Comparison of ENCODE assay signal across 8 cellular contexts in genomic region chr2:238097988-238098853, GRCh38. TPM values are rescaled to one million over a fixed set of nuclear protein-coding genes. Genes with fewer than 3 reads are reported as not detected.
A peak's percentile ranks its signal among the peaks of the same experiment; 100 is the strongest.
DNase-seq lines count a peak whose midpoint lies in the region; ATAC-seq, FAIRE-seq and TF ChIP-seq lines count a peak whose summit lies in the region.

No MANE protein-coding gene starts in this region.

- H3K27me3 ChIP-seq in BE2C (no peaks in the 10 kb centered on the region), endothelial cell of umbilical vein (ENCODE audit: control insufficient read depth in 2 of 2, insufficient read depth in 2 of 2, low read length in 2 of 2) (no peaks in the 10 kb centered on the region), esophagus squamous epithelium (no peaks in the 10 kb centered on the region)

- TF ChIP-seq POLR2A in GM18505 (IDR thresholded peaks at IDR 0.05; ENCODE audit: borderline replicate concordance, extremely low read depth, insufficient read depth, insufficient read length) (peak; percentile 43), endothelial cell of umbilical vein (IDR thresholded peaks at IDR 0.05; ENCODE audit: low read depth, low read length) (peak; percentile 16), esophagus squamous epithelium (IDR thresholded peaks at IDR 0.05) (no peak)

- H3K9me3 ChIP-seq in BE2C (no peaks in the 10 kb centered on the region), endothelial cell of umbilical vein (replicated peaks; ENCODE audit: control insufficient read depth, insufficient read depth, low read length) (no peaks in the 10 kb centered on the region), esophagus squamous epithelium (no peaks in the 10 kb centered on the region)

- no peak for TF ChIP-seq CTCF in BE2C (IDR thresholded peaks at IDR 0.05; ENCODE audit: low read depth, low read length)
- TF ChIP-seq CTCF in endothelial cell of umbilical vein (IDR thresholded peaks at IDR 0.05; ENCODE audit: extremely low read depth in 1 of 2, insufficient read depth in 1 of 2, low read depth in 1 of 2, low read length in 2 of 2) = no peak
- no peak for TF ChIP-seq CTCF in natural killer cell (IDR thresholded peaks at IDR 0.05)
- TF ChIP-seq CTCF in esophagus squamous epithelium (IDR thresholded peaks at IDR 0.05) = no peak

- POLR2A ChIA-PET in endothelial cell of umbilical vein (lab: Charles Lee) = no interaction called here

- no peak overlapping the region for H3K9ac ChIP-seq in endothelial cell of umbilical vein (replicated peaks; ENCODE audit: extremely low read depth, insufficient read depth, low read length)

- WGBS in esophagus squamous epithelium, 2 donors = 44 to 74% methylated on average over 10 to 12 of the region's 37 CpGs

- no peaks in the 10 kb centered on the region for H3K4me1 Mint-ChIP-seq in natural killer cell

- DNase-seq in BE2C (peak; percentile 93), RPMI7951 (ENCODE audit: low read depth) (peak; percentile 36), endothelial cell of umbilical vein (ENCODE audit: low read depth, low spot score) (peak; percentile 79), natural killer cell (no peak), esophagus squamous epithelium (lab: John Stamatoyannopoulos, UW) (no peak)

- H4K20me1 ChIP-seq in endothelial cell of umbilical vein (replicated peaks; ENCODE audit: control insufficient read depth, extremely low read depth, insufficient read depth, low read length) = no peaks in the 10 kb centered on the region

- CTCF ChIA-PET in endothelial cell of umbilical vein (lab: Charles Lee) = interaction anchor here (1.1 to 2.2 kb wide), 3 partner anchors 11 to 175 kb away, joined by 5 to 6 read pairs (median 5); no protein-coding TSS in a partner anchor

- no peaks in the 10 kb centered on the region for H3K9me1 ChIP-seq in endothelial cell of umbilical vein (replicated peaks; ENCODE audit: control insufficient read depth, extremely low read depth, insufficient read depth, low read length)

- H3K27ac ChIP-seq in endothelial cell of umbilical vein (ENCODE audit: insufficient read depth, low read depth, low read length) (no peak overlapping the region), esophagus squamous epithelium (peak overlapping the region in 2 of 4 donors; percentile 54 to 69)

- ATAC-seq in GM18505 (IDR thresholded peaks at IDR 0.05; ENCODE audit: unreplicated experiment) (peak; percentile 65), HG03025 (IDR thresholded peaks at IDR 0.05; ENCODE audit: low FRiP score, unreplicated experiment) (peak; percentile 77), natural killer cell (peak; percentile 73 to 85 (median 81)), HG02870 (IDR thresholded peaks at IDR 0.05; ENCODE audit: unreplicated experiment) (no peak)

- H3K79me2 ChIP-seq in endothelial cell of umbilical vein (ENCODE audit: control insufficient read depth, insufficient read depth, low read length) = no peaks in the 10 kb centered on the region

- no peak overlapping the region for H3K4me2 ChIP-seq in endothelial cell of umbilical vein (ENCODE audit: insufficient read depth, low read length)

- no peak overlapping the region for H2AFZ ChIP-seq in endothelial cell of umbilical vein (ENCODE audit: low read depth, low read length)

- peaks cover 12% of the 10 kb centered on the region for H3K36me3 ChIP-seq in BE2C
- H3K36me3 ChIP-seq in endothelial cell of umbilical vein (ENCODE audit: control insufficient read depth in 2 of 2, extremely low read depth in 1 of 2, insufficient read depth in 2 of 2, low read length in 2 of 2) = no peaks in the 10 kb centered on the region
- H3K36me3 ChIP-seq in esophagus squamous epithelium = no peaks in the 10 kb centered on the region

- no peaks in the 10 kb centered on the region for H3K36me3 Mint-ChIP-seq in natural killer cell

- H3K27me3 Mint-ChIP-seq in natural killer cell (ENCODE audit: low read depth in 2 of 2) = no peaks in the 10 kb centered on the region

- peaks cover 10% of the 10 kb centered on the region for H3K4me1 ChIP-seq in BE2C
- no peaks in the 10 kb centered on the region for H3K4me1 ChIP-seq in endothelial cell of umbilical vein (ENCODE audit: control insufficient read depth, extremely low read depth, insufficient read depth, low read length)
- peaks cover 0 to 14% (median 0%) of the 10 kb centered on the region in 3 donors for H3K4me1 ChIP-seq in esophagus squamous epithelium

- dilution Hi-C loops in endothelial cell of umbilical vein (cut with MboI; ENCODE audit: extremely low pct_ligation_motif_present, low sequenced_read_pairs) = no loop called here

- FAIRE-seq in endothelial cell of umbilical vein (lab: Jason Lieb, UNC) = peak; percentile 42

- no peak overlapping the region for H3K4me3 Mint-ChIP-seq in natural killer cell

- H3K27ac Mint-ChIP-seq in natural killer cell = no peak overlapping the region

- peak overlapping the region; percentile 36 for H3K4me3 ChIP-seq in BE2C (ENCODE audit: low read depth, low read length)
- H3K4me3 ChIP-seq in endothelial cell of umbilical vein (replicated peaks in 1 of 3; ENCODE audit: insufficient read depth in 1 of 3, low read depth in 1 of 3, low read length in 3 of 3) = no peak overlapping the region
- no peak overlapping the region for H3K4me3 ChIP-seq in esophagus squamous epithelium

- no TSS peak for BruUV-seq in endothelial cell of umbilical vein (replicated peaks; lab: Mats Ljungman, UMichigan)

- intact Hi-C loops in endothelial cell of umbilical vein (cut with micrococcal nuclease) = loop anchor here (1.0 kb wide), 1 partner anchor 38 kb away; no protein-coding TSS in a partner anchor
- intact Hi-C loops in natural killer cell (cut with micrococcal nuclease) = no loop called here
- intact Hi-C loops in esophagus squamous epithelium (cut with DNase I) = no loop called here

- no peaks in the 10 kb centered on the region for H3K9me3 Mint-ChIP-seq in natural killer cell

TF ChIP-seq in endothelial cell of umbilical vein, 7 proteins besides CTCF, POLR2A, EP300 and RAD21:
- TF ChIP-seq MAX (IDR thresholded peaks at IDR 0.05; ENCODE audit: insufficient read depth, insufficient read length) = no peak
- TF ChIP-seq MYC (IDR thresholded peaks at IDR 0.05; ENCODE audit: low read depth, low read length) = no peak
- TF ChIP-seq FOS (IDR thresholded peaks at IDR 0.05; ENCODE audit: borderline replicate concordance, insufficient read depth, low read length) = no peak
- TF ChIP-seq POLR2AphosphoS5 (IDR thresholded peaks at IDR 0.05; ENCODE audit: insufficient read depth, low read depth, low read length) = no peak
- TF ChIP-seq GATA2 (IDR thresholded peaks at IDR 0.05; ENCODE audit: insufficient read depth, insufficient read length, low read depth, low read length) = no peak
- TF ChIP-seq EZH2 (IDR thresholded peaks at IDR 0.05; ENCODE audit: borderline replicate concordance, low read depth, low read length, severe bottlenecking) = no peak
- TF ChIP-seq JUN (IDR thresholded peaks at IDR 0.05; ENCODE audit: borderline replicate concordance, insufficient read depth, insufficient read length, low read depth) = no peak

RNA-seq across cellular contexts. Expression of gene ESPNL, which starts 1.9 kb away (rescaled TPM):
- 0.65 TPM for polyA plus RNA-seq in BE2C (2012; ENCODE audit: insufficient read depth, insufficient read length, low read depth)
- under 0.01 TPM in 1 of 2 replicates, not detected in the other for total RNA-seq in RPMI7951 (2014; rRNA removed; shearing (Covaris generic))
- total RNA-seq in endothelial cell of umbilical vein = not detected in 2 replicates
- not detected in 2 replicates for polyA plus RNA-seq in endothelial cell of umbilical vein
- not detected in 2 replicates for polyA plus RNA-seq in endothelial cell of umbilical vein (2011; cell fraction: cytosol; rRNA removed)
- not detected in 2 replicates for polyA plus RNA-seq in endothelial cell of umbilical vein (2011; cell fraction: nucleus; rRNA removed)
- polyA plus RNA-seq in endothelial cell of umbilical vein (2012) = not detected in 2 replicates
- not detected in 2 replicates for polyA minus RNA-seq in endothelial cell of umbilical vein
- polyA minus RNA-seq in endothelial cell of umbilical vein (2011; cell fraction: cytosol; rRNA and poly(A)+ RNA removed) = not detected
- polyA minus RNA-seq in endothelial cell of umbilical vein (2011; cell fraction: nucleus; rRNA and poly(A)+ RNA removed) = not detected in 2 replicates
- total RNA-seq in natural killer cell = not detected
- 1 to 10 TPM in 1 of 4 donors, under 1 TPM in 2, not detected in 1; 0.04 to 1.3 (median 0.88) TPM for total RNA-seq in esophagus squamous epithelium

RNA-seq across cellular contexts. Expression of gene SCLY, which starts 37.4 kb away (rescaled TPM):
- 63.6 TPM for polyA plus RNA-seq in BE2C (2012; ENCODE audit: insufficient read depth, insufficient read length, low read depth)
- 13.3 and 21.5 TPM in 2 replicates for total RNA-seq in RPMI7951 (2014; rRNA removed; shearing (Covaris generic))
- total RNA-seq in endothelial cell of umbilical vein = 28.6 and 32.7 TPM in 2 replicates
- 22.6 and 24.5 TPM in 2 replicates for polyA plus RNA-seq in endothelial cell of umbilical vein
- 18.0 and 18.2 TPM in 2 replicates for polyA plus RNA-seq in endothelial cell of umbilical vein (2011; cell fraction: cytosol; rRNA removed)
- 23.5 and 29.6 TPM in 2 replicates for polyA plus RNA-seq in endothelial cell of umbilical vein (2011; cell fraction: nucleus; rRNA removed)
- polyA plus RNA-seq in endothelial cell of umbilical vein (2012) = 16.8 and 18.3 TPM in 2 replicates
- 22.7 and 26.7 TPM in 2 replicates for polyA minus RNA-seq in endothelial cell of umbilical vein
- polyA minus RNA-seq in endothelial cell of umbilical vein (2011; cell fraction: cytosol; rRNA and poly(A)+ RNA removed) = 15.9 TPM
- polyA minus RNA-seq in endothelial cell of umbilical vein (2011; cell fraction: nucleus; rRNA and poly(A)+ RNA removed) = 15.7 and 21.2 TPM in 2 replicates
- total RNA-seq in natural killer cell = 10 to 100 TPM; 16.3 to 24.6 (median 20.1) TPM
- total RNA-seq in esophagus squamous epithelium = 10 to 100 TPM in 2 of 4 donors, 1 to 10 TPM in 2; 3.0 to 14.0 (median 11.4) TPM

RNA-seq across cellular contexts. Expression of gene KLHL30, which starts 40.2 kb away (rescaled TPM):
- polyA plus RNA-seq in BE2C (2012; ENCODE audit: insufficient read depth, insufficient read length, low read depth) = 1.8 TPM
- total RNA-seq in RPMI7951 (2014; rRNA removed; shearing (Covaris generic)) = not detected in 2 replicates
- total RNA-seq in endothelial cell of umbilical vein (not detected in 2 replicates), natural killer cell (not detected), esophagus squamous epithelium (under 1 TPM in 3 of 4 donors, not detected in 1; 0.09 to 0.38 (median 0.18) TPM)
- polyA plus RNA-seq in endothelial cell of umbilical vein = not detected in 2 replicates
- not detected in 2 replicates for polyA plus RNA-seq in endothelial cell of umbilical vein (2011; cell fraction: cytosol; rRNA removed)
- polyA plus RNA-seq in endothelial cell of umbilical vein (2011; cell fraction: nucleus; rRNA removed) = not detected in 2 replicates
- not detected in 2 replicates for polyA plus RNA-seq in endothelial cell of umbilical vein (2012)
- polyA minus RNA-seq in endothelial cell of umbilical vein = not detected in 2 replicates
- not detected for polyA minus RNA-seq in endothelial cell of umbilical vein (2011; cell fraction: cytosol; rRNA and poly(A)+ RNA removed)
- polyA minus RNA-seq in endothelial cell of umbilical vein (2011; cell fraction: nucleus; rRNA and poly(A)+ RNA removed) = not detected in 2 replicates

Comparison
In these comparisons a context has a peak if more than half of its experiments do, and no peak if none do; other contexts are left out.
1. DNase-seq: peak in BE2C (single experiment), RPMI7951 (single experiment) and endothelial cell of umbilical vein (single experiment); none in natural killer cell (single experiment) and esophagus squamous epithelium (single experiment).
2. POLR2A ChIP-seq: peak in GM18505 (single experiment) and endothelial cell of umbilical vein (single experiment); none in esophagus squamous epithelium (0 of 4).